ENCODE assay signal across 23 cellular contexts in the genomic region with DNA sequence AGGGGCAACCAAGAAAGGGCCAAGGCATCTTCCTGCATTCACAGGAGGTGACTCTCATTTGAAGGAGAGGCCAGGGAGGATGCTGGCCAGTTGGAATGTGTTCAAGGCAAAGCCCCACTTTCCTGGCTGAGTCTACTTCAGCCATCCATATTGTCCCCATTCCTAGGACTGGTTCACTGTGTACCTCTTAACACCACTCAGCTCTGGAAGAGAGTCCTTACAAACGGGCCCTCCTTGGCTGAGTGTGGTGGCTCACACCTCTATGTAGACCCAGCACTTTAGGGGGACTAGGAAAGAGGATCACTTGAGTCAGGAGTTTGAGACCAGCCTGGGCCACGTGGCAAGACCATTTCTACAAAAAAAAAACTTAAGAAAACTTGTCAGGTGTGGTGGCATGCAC.
"Had no signal": no experiment of that assay in that cellular context is flagged by ENCODE, and none has a peak within 500 bp of the region (broad histone marks: within the 10 kb centered on the region; RNA-seq: fewer than 3 reads in every experiment).

No MANE protein-coding gene starts in this region.

- FAIRE-seq: RCC 7860 had no signal

- H3K9me3 ChIP-seq: MG63, SJSA1 had no signal

- DNase-seq: KBM-7, MG63, NCI-H1092, NCI-H1105 treated with DMSO at 0.1 percent for 48 hours, NCI-H1417 treated with DMSO at 0.1 percent for 48 hours, NCI-H146, NCI-H1694 treated with DMSO at 0.1 percent for 48 hours, NCI-H1930, NCI-H2081, NCI-H2107, NCI-H2227 treated with DMSO at 0.1 percent for 48 hours, NCI-H446, NCI-H510A, NCI-H524 treated with DMSO at 0.1 percent for 48 hours, NCI-H69, NCI-H774, Right ventricle myocardium superior, RPMI8226, SIG-M5 had no signal

- H3K4me3 Mint-ChIP-seq: IgD-negative memory B cell had no signal

- H3K4me1 Mint-ChIP-seq: IgD-negative memory B cell had no signal

- H3K27me3 ChIP-seq: MG63, SJSA1 had no signal

- H3K27ac Mint-ChIP-seq: IgD-negative memory B cell had no signal

- H3K4me1 ChIP-seq: SJSA1 had no signal

- H3K27ac ChIP-seq: SJSA1, SK-N-MC had no signal

- H3K27me3 Mint-ChIP-seq: IgD-negative memory B cell had no signal

- H3K9me3 Mint-ChIP-seq: IgD-negative memory B cell had no signal

- H3K4me3 ChIP-seq: MG63, SJSA1, SK-N-MC had no signal
